Comparison of ENCODE assay signal across 15 cellular contexts in genomic region chr5:59583810-59584562, GRCh38.
DNase-seq lines count a peak whose midpoint lies in the region; ATAC-seq and TF ChIP-seq lines count a peak whose summit lies in the region.
"Had no signal": no experiment of that assay in that cellular context is flagged by ENCODE, and none has a peak within 500 bp of the region (broad histone marks: within the 10 kb centered on the region; RNA-seq: fewer than 3 reads in every experiment).

No MANE protein-coding gene starts in this region.

- H3K27me3 ChIP-seq in spleen (replicated peaks in 1 of 7) (no peaks in the 10 kb centered on the region), esophagus squamous epithelium (no peaks in the 10 kb centered on the region)
- H3K27me3 ChIP-seq: ascending aorta, right lobe of liver, testis had no signal

- H3K4me1 ChIP-seq in spleen (peaks cover 0 to 10% (median 0%) of the 10 kb centered on the region in 6 donors), esophagus squamous epithelium (peaks cover 0 to 41% (median 11%) of the 10 kb centered on the region in 3 donors)
- H3K4me1 ChIP-seq: testis had no signal

- H3K36me3 Mint-ChIP-seq in T-helper 2 cell treated with Interferon-gamma antibody and Interleukin-4, amounts not matched to agents 5 μg/mL and 100 μg/mL, for 36 hours (ENCODE audit: low read depth), result no peaks in the 10 kb centered on the region

- TF ChIP-seq POLR2A in spleen (IDR thresholded peaks at IDR 0.05) (no peak), esophagus squamous epithelium (IDR thresholded peaks at IDR 0.05) (no peak)

- ATAC-seq in left colon, result peak; percentile 35
- ATAC-seq: activated T-cell treated with anti-CD3 and anti-CD28 coated beads, Interleukin-2, amount 50 U/mL, for 4 hours had no signal

- no peak overlapping the region for H3K4me3 Mint-ChIP-seq in T-helper 2 cell treated with Interferon-gamma antibody and Interleukin-4, amounts not matched to agents 5 μg/mL and 100 μg/mL, for 36 hours
- H3K4me3 Mint-ChIP-seq: activated T-cell treated with anti-CD3 and anti-CD28 coated beads, Interleukin-2, amount 50 U/mL, for 4 hours had no signal

- H3K9me3 Mint-ChIP-seq in T-helper 2 cell treated with Interferon-gamma antibody and Interleukin-4, amounts not matched to agents 5 μg/mL and 100 μg/mL, for 36 hours, result no peaks in the 10 kb centered on the region
- H3K9me3 Mint-ChIP-seq: activated T-cell treated with anti-CD3 and anti-CD28 coated beads, Interleukin-2, amount 50 U/mL, for 4 hours had no signal

- H3K27ac ChIP-seq in temporal lobe (ENCODE audit: low read depth, low read length), result peak overlapping the region; percentile 13
- no peak overlapping the region for H3K27ac ChIP-seq in spleen
- H3K27ac ChIP-seq in esophagus squamous epithelium, result no peak overlapping the region
- H3K27ac ChIP-seq: ascending aorta, right lobe of liver, testis had no signal

- peaks cover 38% of the 10 kb centered on the region for H3K27me3 Mint-ChIP-seq in T-helper 2 cell treated with Interferon-gamma antibody and Interleukin-4, amounts not matched to agents 5 μg/mL and 100 μg/mL, for 36 hours (ENCODE audit: low read depth)

- 77 to 81% (median 80%) methylated on average over 8 of the region's 8 CpGs for WGBS in spleen, 5 donors
- WGBS in esophagus squamous epithelium, 2 donors, result 81 to 85% methylated on average over 7 to 8 of the region's 8 CpGs

- H3K36me3 ChIP-seq in spleen (no peaks in the 10 kb centered on the region), esophagus squamous epithelium (no peaks in the 10 kb centered on the region)
- H3K36me3 ChIP-seq: ascending aorta, right lobe of liver had no signal

- intact Hi-C loops in left colon (cut with DNase I, micrococcal nuclease), result no loop called here
- intact Hi-C loops in spleen (cut with DNase I; ENCODE audit: low total_unique reads), result no loop called here
- intact Hi-C loops in esophagus squamous epithelium (cut with DNase I), result no loop called here

- H3K4me3 ChIP-seq in spleen (no peak overlapping the region), esophagus squamous epithelium (no peak overlapping the region)
- H3K4me3 ChIP-seq: ascending aorta, right lobe of liver, testis had no signal

- H3K9me3 ChIP-seq in spleen (no peaks in the 10 kb centered on the region), esophagus squamous epithelium (no peaks in the 10 kb centered on the region)
- H3K9me3 ChIP-seq: ascending aorta, right lobe of liver, testis had no signal

- TF ChIP-seq CTCF in spleen (IDR thresholded peaks at IDR 0.05 in 8 of 11, conservative IDR thresholded peaks at IDR 0.05 in 3 of 11), result no peak
- no peak for TF ChIP-seq CTCF in esophagus squamous epithelium (IDR thresholded peaks at IDR 0.05)

- H3K27ac Mint-ChIP-seq in T-helper 2 cell treated with Interferon-gamma antibody and Interleukin-4, amounts not matched to agents 5 μg/mL and 100 μg/mL, for 36 hours, result no peak overlapping the region

- peak; percentile 11 for DNase-seq in DMS153 (lab: John Stamatoyannopoulos, UW)
- no peak for DNase-seq in DMS153 treated with DMSO at 0.1 percent for 48 hours (lab: John Stamatoyannopoulos, UW; ENCODE audit: unreplicated experiment)
- peak; percentile 90 for DNase-seq in NCI-H748 treated with DMSO at 0.1 percent for 48 hours (lab: John Stamatoyannopoulos, UW)
- peak; percentile 45 to 50 for DNase-seq in left colon
- no peak for DNase-seq in T-helper 2 cell treated with Interferon-gamma antibody and Interleukin-4, amounts not matched to agents 5 μg/mL and 100 μg/mL, for 36 hours (ENCODE audit: low spot score)
- no peak for DNase-seq in spleen
- DNase-seq in esophagus squamous epithelium (lab: John Stamatoyannopoulos, UW), result no peak
- DNase-seq: 8988T; activated CD4-positive, alpha-beta T cell treated with anti-CD3 and anti-CD28 coated beads for 1 hour; activated T-cell treated with anti-CD3 and anti-CD28 coated beads, Interleukin-2, amount 50 U/mL, for 4 hours; right lobe of liver; SW 1271; testis had no signal

- no peaks in the 10 kb centered on the region for H3K4me1 Mint-ChIP-seq in T-helper 2 cell treated with Interferon-gamma antibody and Interleukin-4, amounts not matched to agents 5 μg/mL and 100 μg/mL, for 36 hours (ENCODE audit: low read depth)

Comparison
In these comparisons a context has a peak if more than half of its experiments do, and no peak if none do; other contexts are left out.
1. DNase-seq: peak in DMS153 (single experiment), NCI-H748 treated with DMSO at 0.1 percent for 48 hours (single experiment) and left colon (2 of 2); none in DMS153 treated with DMSO at 0.1 percent for 48 hours (single experiment), T-helper 2 cell treated with Interferon-gamma antibody and Interleukin-4, amounts not matched to agents 5 μg/mL and 100 μg/mL, for 36 hours (single experiment), spleen (single experiment) and esophagus squamous epithelium (single experiment).